In the genomic region with DNA sequence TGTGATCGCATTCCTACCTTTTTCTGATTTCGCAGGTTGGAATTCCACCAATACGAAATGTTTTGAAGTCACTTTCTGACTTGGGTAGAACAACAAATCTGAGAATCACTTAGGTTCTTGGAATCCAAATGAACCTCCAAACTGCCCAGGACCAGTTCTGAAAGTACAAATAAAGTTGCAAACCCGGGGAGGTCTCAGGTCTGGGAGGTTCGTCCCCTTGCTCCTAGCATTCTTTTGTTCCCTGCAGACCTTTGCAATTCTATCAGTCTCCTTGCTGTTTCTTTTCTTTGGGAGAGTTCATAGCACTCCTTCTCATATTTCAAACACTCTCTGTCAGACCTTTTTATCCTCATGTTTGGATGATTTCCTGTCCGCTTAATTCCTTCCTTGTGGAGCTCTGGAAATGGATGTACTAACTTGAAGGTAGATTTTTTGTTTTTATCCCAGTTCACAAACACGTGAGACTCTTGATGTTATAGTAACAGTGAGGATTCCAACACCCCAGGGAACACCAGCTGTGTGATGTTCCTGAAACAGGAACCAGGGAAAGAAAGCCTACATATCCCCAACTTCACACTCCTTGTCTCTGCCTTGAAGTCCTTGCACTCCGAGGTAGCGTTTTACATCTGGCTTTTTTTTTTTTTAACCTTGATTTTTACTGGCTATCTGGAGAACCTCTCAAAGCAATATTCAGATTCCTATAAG, we compare ENCODE assay signal across 1 cellular context.
A peak's percentile ranks its signal among the peaks of the same experiment; 100 is the strongest.
TF ChIP-seq lines count a peak whose summit lies in the region.

No MANE protein-coding gene starts in this region.

TF ChIP-seq in H1, 55 proteins besides CTCF, POLR2A, EP300 and RAD21:
- TF ChIP-seq TCF12 (IDR thresholded peaks at IDR 0.05; ENCODE audit: low read depth, low read length) (0 out of 2 replicates have a peak, but pooled peaks have one; percentile 14), SAP30 (IDR thresholded peaks at IDR 0.05; ENCODE audit: insufficient read depth, insufficient replicate concordance, low read length) (no peak), SP1 (IDR thresholded peaks at IDR 0.05; ENCODE audit: low read depth, low read length) (no peak)
